In genomic region chr4:73600917-73601316, GRCh38 we compare ENCODE assay signal across 1 cellular context.
TF ChIP-seq lines count a peak whose summit lies in the region.

No MANE protein-coding gene starts in this region.

TF ChIP-seq in IMR-90, 13 proteins besides CTCF, POLR2A, EP300 and RAD21:
- TF ChIP-seq RCOR1 (IDR thresholded peaks at IDR 0.05; ENCODE audit: insufficient replicate concordance, low read length) (no peak), MAZ (IDR thresholded peaks at IDR 0.05; ENCODE audit: borderline replicate concordance, low read depth, low read length) (no peak), RFX5 (IDR thresholded peaks at IDR 0.05; ENCODE audit: low read depth, low read length) (no peak), CHD1 (IDR thresholded peaks at IDR 0.05; ENCODE audit: low read depth, low read length) (no peak), SMC3 (IDR thresholded peaks at IDR 0.05; ENCODE audit: low read depth, low read length) (no peak), CEBPB (IDR thresholded peaks at IDR 0.05; ENCODE audit: low read depth, low read length) (no peak), MAFK (IDR thresholded peaks at IDR 0.05; ENCODE audit: low read depth, low read length) (no peak), FOS (IDR thresholded peaks at IDR 0.05; ENCODE audit: low read depth, low read length) (no peak), MXI1 (IDR thresholded peaks at IDR 0.05; ENCODE audit: borderline replicate concordance, low read depth, low read length) (no peak), NFE2L2 (IDR thresholded peaks at IDR 0.05; ENCODE audit: low read depth, low read length) (no peak), BHLHE40 (IDR thresholded peaks at IDR 0.05; ENCODE audit: low read depth, low read length) (no peak)
- TF ChIP-seq, protein P1, sequence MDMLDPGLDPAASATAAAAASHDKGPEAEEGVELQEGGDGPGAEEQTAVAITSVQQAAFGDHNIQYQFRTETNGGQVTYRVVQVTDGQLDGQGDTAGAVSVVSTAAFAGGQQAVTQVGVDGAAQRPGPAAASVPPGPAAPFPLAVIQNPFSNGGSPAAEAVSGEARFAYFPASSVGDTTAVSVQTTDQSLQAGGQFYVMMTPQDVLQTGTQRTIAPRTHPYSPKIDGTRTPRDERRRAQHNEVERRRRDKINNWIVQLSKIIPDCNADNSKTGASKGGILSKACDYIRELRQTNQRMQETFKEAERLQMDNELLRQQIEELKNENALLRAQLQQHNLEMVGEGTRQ (IDR thresholded peaks at IDR 0.05; ENCODE audit: low read depth, low read length) = no peak
- TF ChIP-seq, protein P2, sequence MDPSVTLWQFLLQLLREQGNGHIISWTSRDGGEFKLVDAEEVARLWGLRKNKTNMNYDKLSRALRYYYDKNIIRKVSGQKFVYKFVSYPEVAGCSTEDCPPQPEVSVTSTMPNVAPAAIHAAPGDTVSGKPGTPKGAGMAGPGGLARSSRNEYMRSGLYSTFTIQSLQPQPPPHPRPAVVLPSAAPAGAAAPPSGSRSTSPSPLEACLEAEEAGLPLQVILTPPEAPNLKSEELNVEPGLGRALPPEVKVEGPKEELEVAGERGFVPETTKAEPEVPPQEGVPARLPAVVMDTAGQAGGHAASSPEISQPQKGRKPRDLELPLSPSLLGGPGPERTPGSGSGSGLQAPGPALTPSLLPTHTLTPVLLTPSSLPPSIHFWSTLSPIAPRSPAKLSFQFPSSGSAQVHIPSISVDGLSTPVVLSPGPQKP (IDR thresholded peaks at IDR 0.05; ENCODE audit: borderline replicate concordance, low read depth, low read length) = no peak
TF ChIP-seq in IMR-90: peak in this region for 0.
